1 cellular context compared by ENCODE assay signal in genomic region chr2:60972889-60973656, GRCh38.
TF ChIP-seq lines count a peak whose summit lies in the region.

No MANE protein-coding gene starts in this region.

TF ChIP-seq in GM23338, 12 proteins besides CTCF, POLR2A, EP300 and RAD21 (continued from another document):
- TF ChIP-seq ZNF114 (CRISPR knock-in tag; IDR thresholded peaks at IDR 0.05) (no peak), NANOG (IDR thresholded peaks at IDR 0.05; ENCODE audit: borderline replicate concordance) (no peak), POLR2AphosphoS5 (IDR thresholded peaks at IDR 0.05; ENCODE audit: low read depth) (no peak), STAT1 (IDR thresholded peaks at IDR 0.05; ENCODE audit: unreplicated experiment) (no peak), CREB1 (CRISPR knock-in tag; IDR thresholded peaks at IDR 0.05; ENCODE audit: low read depth) (no peak), EZH2 (IDR thresholded peaks at IDR 0.05; ENCODE audit: low read depth, unreplicated experiment) (no peak), JUNB (IDR thresholded peaks at IDR 0.05; ENCODE audit: unreplicated experiment) (no peak), EZH2phosphoT487 (IDR thresholded peaks at IDR 0.05; ENCODE audit: unreplicated experiment) (no peak), ZNF462 (CRISPR knock-in tag; IDR thresholded peaks at IDR 0.05) (no peak)
